8 cellular contexts compared by ENCODE assay signal in the genomic region with DNA sequence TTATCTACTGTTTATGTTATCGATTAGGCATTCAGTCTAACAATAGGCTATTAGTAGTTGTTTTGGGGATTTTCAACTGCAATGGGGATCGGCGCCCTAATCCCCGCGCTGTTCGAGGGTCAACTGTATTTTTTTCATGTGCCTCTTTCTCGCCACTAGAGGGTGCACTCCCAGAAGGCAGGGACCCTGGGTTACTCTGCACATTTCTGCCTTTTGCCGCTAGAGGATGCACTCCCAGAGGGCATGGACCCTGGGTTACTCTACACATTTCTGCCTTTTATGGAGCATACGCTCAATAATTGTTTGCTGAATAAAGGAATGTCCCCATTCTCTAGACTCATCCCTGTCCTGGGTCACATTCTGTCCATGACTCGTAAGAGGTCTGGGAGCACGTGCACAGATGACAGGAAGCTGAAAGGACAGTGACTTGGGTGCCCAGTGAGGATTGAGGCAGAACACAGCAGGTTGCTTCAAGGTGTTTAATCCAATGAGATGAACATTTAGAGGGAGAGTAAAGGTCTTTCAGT.
DNase-seq lines count a peak whose midpoint lies in the region; ATAC-seq lines count a peak whose summit lies in the region.

No MANE protein-coding gene starts in this region.

- no peaks in the 10 kb centered on the region for H3K36me3 Mint-ChIP-seq in T-helper 2 cell treated with Interferon-gamma antibody and Interleukin-4, amounts not matched to agents 5 μg/mL and 100 μg/mL, for 36 hours (ENCODE audit: low read depth)

- DNase-seq in Ammon's horn (ENCODE audit: low spot score): peak; percentile 66
- DNase-seq in NCI-H1417 (lab: John Stamatoyannopoulos, UW): peak; percentile 25 to 74 (median 60)
- peak; percentile 51 for DNase-seq in T-helper 2 cell treated with Interferon-gamma antibody and Interleukin-4, amounts not matched to agents 5 μg/mL and 100 μg/mL, for 36 hours (ENCODE audit: low spot score)
- DNase-seq in amygdala (lab: John Stamatoyannopoulos, UW): peak in 38 of 56 donors; percentile 1 to 67 (median 22)
- peak; percentile 75 for DNase-seq in hepatic stellate cell (ENCODE audit: low spot score)
- DNase-seq in stimulated activated CD4-positive, alpha-beta T cell treated with anti-CD3 and anti-CD28 coated beads, Interleukin-12 subunit alpha, Interleukin-12 subunit beta, amount 100 ng/mL, for 24 hours (ENCODE audit: low read depth in 2 of 2): peak; percentile 35 to 57
- no peak for DNase-seq in OCI-M2 (lab: John Stamatoyannopoulos, UW; ENCODE audit: unreplicated experiment)

- ATAC-seq in GM19395 (IDR thresholded peaks at IDR 0.05; ENCODE audit: unreplicated experiment): peak; percentile 53

- no peak overlapping the region for H3K27ac Mint-ChIP-seq in T-helper 2 cell treated with Interferon-gamma antibody and Interleukin-4, amounts not matched to agents 5 μg/mL and 100 μg/mL, for 36 hours

- H3K27me3 Mint-ChIP-seq in T-helper 2 cell treated with Interferon-gamma antibody and Interleukin-4, amounts not matched to agents 5 μg/mL and 100 μg/mL, for 36 hours (ENCODE audit: low read depth): peaks cover 41% of the 10 kb centered on the region

- peaks cover 9% of the 10 kb centered on the region for H3K9me3 Mint-ChIP-seq in T-helper 2 cell treated with Interferon-gamma antibody and Interleukin-4, amounts not matched to agents 5 μg/mL and 100 μg/mL, for 36 hours

- H3K4me3 Mint-ChIP-seq in T-helper 2 cell treated with Interferon-gamma antibody and Interleukin-4, amounts not matched to agents 5 μg/mL and 100 μg/mL, for 36 hours: no peak overlapping the region

- peaks cover 14% of the 10 kb centered on the region for H3K4me1 Mint-ChIP-seq in T-helper 2 cell treated with Interferon-gamma antibody and Interleukin-4, amounts not matched to agents 5 μg/mL and 100 μg/mL, for 36 hours (ENCODE audit: low read depth)
